Comparison of ENCODE assay signal across 21 cellular contexts in the genomic region with DNA sequence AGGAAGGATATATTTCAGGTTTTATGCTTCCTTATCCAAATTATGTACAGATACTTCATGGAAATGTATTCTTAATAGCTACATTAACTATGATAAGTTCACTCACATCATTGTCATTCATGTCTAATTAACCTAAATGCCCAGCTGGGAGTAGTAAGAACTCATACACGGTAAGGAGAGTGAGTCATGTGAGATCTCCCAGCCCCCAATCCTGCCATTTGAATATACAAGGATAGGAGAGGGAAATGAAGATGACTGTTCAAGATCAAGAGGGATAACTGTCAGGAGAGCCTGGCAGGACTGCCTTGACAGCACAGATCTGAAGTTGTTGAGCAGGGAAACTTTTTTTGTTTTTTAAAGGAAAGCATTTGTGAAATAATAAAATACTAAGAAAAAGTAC.
DNase-seq lines count a peak whose midpoint lies in the region; ATAC-seq, FAIRE-seq and TF ChIP-seq lines count a peak whose summit lies in the region.
"Had no signal": no experiment of that assay in that cellular context is flagged by ENCODE, and none has a peak within 500 bp of the region (broad histone marks: within the 10 kb centered on the region; RNA-seq: fewer than 3 reads in every experiment).

No MANE protein-coding gene starts in this region.

- H3K36me3 ChIP-seq in brain microvascular endothelial cell (replicated peaks) (no peaks in the 10 kb centered on the region), stomach (no peaks in the 10 kb centered on the region)
- H3K36me3 ChIP-seq: BE2C had no signal

- no peaks in the 10 kb centered on the region for H3K4me1 ChIP-seq in stomach
- H3K4me1 ChIP-seq: BE2C had no signal

- DNase-seq in COLO829 (ENCODE audit: low spot score) (peak; percentile 15), HTR-8/SVneo (ENCODE audit: insufficient read length, low spot score) (peak; percentile 2), brain microvascular endothelial cell (peak; percentile 4), kidney tubule cell (ENCODE audit: low spot score) (peak; percentile 25), stomach (no peak)
- no peak for DNase-seq in stimulated activated CD4-positive, alpha-beta T cell treated with anti-CD3 and anti-CD28 coated beads, Interleukin-2, amount 100 ng/mL, for 24 hours
- no peak for DNase-seq in activated CD4-positive, alpha-beta T cell treated with anti-CD3 and anti-CD28 coated beads, Interleukin-2, amount 50 U/mL, for 1 hour
- DNase-seq: BE2C; Calu3; CD8-positive, alpha-beta memory T cell; NCI-H1092 treated with DMSO at 0.1 percent for 48 hours; NCI-H1436; NCI-H187; NCI-H774; NK-92 treated with Interleukin-12 subunit alpha and Interleukin-12 subunit beta, amount 100 ng/mL, for 24 hours; SIG-M5; SK-N-SH; T-helper 2 cell had no signal

- in situ Hi-C loops in brain microvascular endothelial cell (cut with HindIII; ENCODE audit: low pct_ligation_motif_present, low sequenced_read_pairs), result no loop called here

- no peak for ATAC-seq in HG02588 (IDR thresholded peaks at IDR 0.05; ENCODE audit: unreplicated experiment)
- ATAC-seq: Panc1 had no signal

- WGBS in stomach, 5 donors, result 21 to 36% (median 30%) methylated on average over 1 of the region's 1 CpG

- TF ChIP-seq CTCF in brain microvascular endothelial cell (IDR thresholded peaks at IDR 0.05; ENCODE audit: low read depth, low read length, missing control alignments) (no peak), stomach (IDR thresholded peaks at IDR 0.05) (no peak)

- H3K27me3 ChIP-seq in brain microvascular endothelial cell (replicated peaks) (no peaks in the 10 kb centered on the region), stomach (no peaks in the 10 kb centered on the region)
- H3K27me3 ChIP-seq: BE2C had no signal

- no peaks in the 10 kb centered on the region for H3K9me3 ChIP-seq in stomach
- H3K9me3 ChIP-seq: BE2C, SK-N-SH had no signal

- TF ChIP-seq EP300 in stomach (IDR thresholded peaks at IDR 0.05), result no peak

- no peak for FAIRE-seq in HTR-8/SVneo (lab: Jason Lieb, UNC)
- FAIRE-seq: GM19239 had no signal

- H3K4me3 ChIP-seq in brain microvascular endothelial cell (ENCODE audit: low read depth, low read length) (no peak overlapping the region), stomach (no peak overlapping the region)

- no peak overlapping the region for H3K27ac ChIP-seq in brain microvascular endothelial cell
- H3K27ac ChIP-seq in stomach, result no peak overlapping the region

- intact Hi-C loops in stomach (cut with DNase I; ENCODE audit: low total_unique reads), result no loop called here

- no peak for TF ChIP-seq POLR2A in stomach (IDR thresholded peaks at IDR 0.05)

Comparison
In these comparisons a context has a peak if more than half of its experiments do, and no peak if none do; other contexts are left out.
1. DNase-seq: peak in COLO829 (single experiment), HTR-8/SVneo (single experiment), brain microvascular endothelial cell (single experiment) and kidney tubule cell (single experiment); none in stimulated activated CD4-positive, alpha-beta T cell treated with anti-CD3 and anti-CD28 coated beads, Interleukin-2, amount 100 ng/mL, for 24 hours (0 of 2), stomach (single experiment) and activated CD4-positive, alpha-beta T cell treated with anti-CD3 and anti-CD28 coated beads, Interleukin-2, amount 50 U/mL, for 1 hour (single experiment).